Comparison of ENCODE assay signal across 9 cellular contexts in the genomic region with DNA sequence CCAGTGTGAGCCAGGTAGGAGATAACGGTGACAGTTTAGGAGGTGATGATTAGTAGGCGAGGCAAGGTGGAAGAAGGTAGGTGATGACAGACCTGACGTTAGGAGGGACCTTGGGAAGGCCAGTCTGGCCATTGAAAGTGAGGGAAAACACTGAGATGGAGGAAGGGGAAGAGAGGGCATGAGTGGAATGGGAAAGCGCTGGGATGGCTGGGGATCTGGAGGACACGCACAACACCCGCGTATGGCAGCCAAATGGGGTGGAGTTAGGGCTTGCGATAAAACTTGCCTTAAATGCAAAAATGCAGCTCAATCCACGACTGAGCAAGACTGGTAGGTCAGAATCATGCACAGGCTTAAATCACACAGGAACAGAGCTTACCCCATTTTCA. TPM values are rescaled to one million over a fixed set of nuclear protein-coding genes. Genes with fewer than 3 reads are reported as not detected.
DNase-seq lines count a peak whose midpoint lies in the region; FAIRE-seq and TF ChIP-seq lines count a peak whose summit lies in the region.
"Had no signal": no experiment of that assay in that cellular context is flagged by ENCODE, and none has a peak within 500 bp of the region (broad histone marks: within the 10 kb centered on the region; RNA-seq: fewer than 3 reads in every experiment).

No MANE protein-coding gene starts in this region.

- intact Hi-C loops in stomach (cut with DNase I; ENCODE audit: low total_unique reads) = no loop called here

- peak; percentile 26 for DNase-seq in NCI-H1092 treated with DMSO at 0.1 percent for 48 hours (lab: John Stamatoyannopoulos, UW)
- no peak for DNase-seq in NCI-H1092 (lab: John Stamatoyannopoulos, UW)
- no peak for DNase-seq in keratinocyte (ENCODE audit: low read depth, low spot score)
- no peak for DNase-seq in stomach
- DNase-seq in NCI-H226 = no peak
- DNase-seq in GF-D8 (lab: John Stamatoyannopoulos, UW) = no peak
- no peak for DNase-seq in KBM-7

- peaks cover 11% of the 10 kb centered on the region for H3K4me1 ChIP-seq in keratinocyte (ENCODE audit: control insufficient read depth, extremely low read depth, insufficient read depth, low read length)
- peaks cover 6 to 13% (median 11%) of the 10 kb centered on the region in 4 donors for H3K4me1 ChIP-seq in stomach

- FAIRE-seq in keratinocyte (lab: Jason Lieb, UNC) = no peak

- peak overlapping the region; percentile 54 for H3K27ac ChIP-seq in keratinocyte (ENCODE audit: control insufficient read depth, insufficient read depth, low read length)
- peak overlapping the region; percentile 5 to 80 (median 55) for H3K27ac ChIP-seq in stomach
- H3K27ac ChIP-seq: 22Rv1 had no signal

- TF ChIP-seq CTCF in brain (conservative IDR thresholded peaks at IDR 0.05) = no peak
- TF ChIP-seq CTCF in keratinocyte (optimal IDR thresholded peaks at IDR 0.05 in 1 of 3, IDR thresholded peaks at IDR 0.05 in 1 of 3, conservative IDR thresholded peaks at IDR 0.05 in 1 of 3; ENCODE audit: extremely low read depth in 1 of 3, insufficient read depth in 2 of 3, low read length in 3 of 3) = no peak
- TF ChIP-seq CTCF in stomach (IDR thresholded peaks at IDR 0.05) = no peak

- no peaks in the 10 kb centered on the region for H3K36me3 Mint-ChIP-seq in brain

- peak overlapping the region; percentile 97 for H2AFZ ChIP-seq in keratinocyte (ENCODE audit: control insufficient read depth, low read length)

- no peaks in the 10 kb centered on the region for H4K20me1 ChIP-seq in keratinocyte (ENCODE audit: control insufficient read depth, extremely low read depth, insufficient read depth, low read length)

- in situ Hi-C loops in KBM-7 (cut with MboI; ENCODE audit: low pct_unique_long_range_greater_than_20kb, low sequenced_read_pairs) = no loop called here

- peak overlapping the region; percentile 12 to 76 (median 59) for H3K27ac Mint-ChIP-seq in brain

- dilution Hi-C loops in keratinocyte (cut with MboI; ENCODE audit: extremely low pct_ligation_motif_present, low sequenced_read_pairs) = no loop called here

- peaks cover 10% of the 10 kb centered on the region for H3K27me3 Mint-ChIP-seq in brain

- peak overlapping the region; percentile 97 for H3K4me2 ChIP-seq in keratinocyte (ENCODE audit: control insufficient read depth, extremely low read depth, insufficient read depth, low read depth, low read length)

- no peak for TF ChIP-seq POLR2A in stomach (IDR thresholded peaks at IDR 0.05)

- no peak for TF ChIP-seq EP300 in stomach (IDR thresholded peaks at IDR 0.05)

- peaks cover 24% of the 10 kb centered on the region for H3K4me1 Mint-ChIP-seq in brain

- no peaks in the 10 kb centered on the region for H3K9me1 ChIP-seq in keratinocyte (ENCODE audit: control insufficient read depth, extremely low read depth, insufficient read depth, low read length)

- H3K79me2 ChIP-seq in keratinocyte (ENCODE audit: control insufficient read depth, insufficient read depth, low read length) = no peaks in the 10 kb centered on the region

- H3K9me3 Mint-ChIP-seq in brain = peaks cover 0 to 3% (median 0%) of the 10 kb centered on the region in 5 experiments

- no peaks in the 10 kb centered on the region for H3K27me3 ChIP-seq in keratinocyte (ENCODE audit: control insufficient read depth, extremely low read depth, insufficient read depth, low read length)
- no peaks in the 10 kb centered on the region for H3K27me3 ChIP-seq in stomach

- H3K36me3 ChIP-seq in keratinocyte (ENCODE audit: control insufficient read depth in 2 of 2, extremely low read depth in 1 of 2, insufficient read depth in 2 of 2, low read length in 2 of 2) (no peaks in the 10 kb centered on the region), stomach (no peaks in the 10 kb centered on the region)

- H3K4me3 ChIP-seq in keratinocyte (ENCODE audit: control insufficient read depth in 2 of 3, extremely low read depth in 1 of 3, insufficient read depth in 2 of 3, low read depth in 1 of 3, low read length in 3 of 3) = peak overlapping the region; percentile 40 to 90 (median 73)
- peak overlapping the region; percentile 57 to 64 (median 60) for H3K4me3 ChIP-seq in stomach

- 51 to 68% (median 59%) methylated on average over 9 of the region's 9 CpGs for WGBS in stomach, 5 donors

- H3K9ac ChIP-seq in keratinocyte (ENCODE audit: control insufficient read depth, extremely low read depth, insufficient read depth, low read length) = peak overlapping the region; percentile 71

- peak overlapping the region; percentile 86 to 90 (median 88) for H3K4me3 Mint-ChIP-seq in brain

- H3K9me3 ChIP-seq in keratinocyte (ENCODE audit: control insufficient read depth, low read depth, low read length) (no peaks in the 10 kb centered on the region), stomach (no peaks in the 10 kb centered on the region)

RNA-seq across cellular contexts. Expression of a gene that starts 0.6 kb away (rescaled TPM):
- polyA plus RNA-seq in brain (ENCODE audit: insufficient read depth, low read depth, low replicate concordance) = 1.6 TPM
- polyA plus RNA-seq in keratinocyte = 0.50 to 0.64 TPM (median 0.61 TPM) in 3 replicates
- polyA plus RNA-seq in keratinocyte (2011; ENCODE audit: low read depth) = not detected
- 0.60 and 0.94 TPM in 2 replicates for polyA plus RNA-seq in keratinocyte (2011; cell fraction: cytosol; rRNA removed)
- 0.69 and 1.0 TPM in 2 replicates for polyA plus RNA-seq in keratinocyte (2011; cell fraction: nucleus; rRNA removed)
- polyA plus RNA-seq in keratinocyte (2012; ENCODE audit: low replicate concordance) = 0.08 and 0.53 TPM in 2 replicates
- polyA minus RNA-seq in keratinocyte = 0.45 to 3.4 TPM (median 1.6 TPM) in 3 replicates
- not detected for polyA minus RNA-seq in keratinocyte (2011; cell fraction: cytosol; rRNA and poly(A)+ RNA removed)
- 2.1 and 2.9 TPM in 2 replicates for polyA minus RNA-seq in keratinocyte (2011; cell fraction: nucleus; rRNA and poly(A)+ RNA removed)
- 10 to 100 TPM in 1 of 5 donors, 1 to 10 TPM in 1, under 1 TPM in 1, not detected in 2; 0.58 to 11.6 (median 1.5) TPM for total RNA-seq in stomach
- polyA plus RNA-seq in stomach = under 1 TPM; 0.19 to 0.46 (median 0.25) TPM

RNA-seq across cellular contexts. Expression of a gene that starts 42.3 kb away (rescaled TPM):
- 54.2 TPM for polyA plus RNA-seq in brain (ENCODE audit: insufficient read depth, low read depth, low replicate concordance)
- polyA plus RNA-seq in keratinocyte = 85.9 to 137 TPM (median 107 TPM) in 3 replicates
- 339 TPM for polyA plus RNA-seq in keratinocyte (2011; ENCODE audit: low read depth)
- 73.9 and 130 TPM in 2 replicates for polyA plus RNA-seq in keratinocyte (2011; cell fraction: cytosol; rRNA removed)
- 98.1 and 125 TPM in 2 replicates for polyA plus RNA-seq in keratinocyte (2011; cell fraction: nucleus; rRNA removed)
- 61.7 and 118 TPM in 2 replicates for polyA plus RNA-seq in keratinocyte (2012; ENCODE audit: low replicate concordance)
- 18.9 to 137 TPM (median 73.9 TPM) in 3 replicates for polyA minus RNA-seq in keratinocyte
- 83.8 TPM for polyA minus RNA-seq in keratinocyte (2011; cell fraction: cytosol; rRNA and poly(A)+ RNA removed)
- polyA minus RNA-seq in keratinocyte (2011; cell fraction: nucleus; rRNA and poly(A)+ RNA removed) = 64.8 and 126 TPM in 2 replicates
- 100 to 1,000 TPM in 1 of 5 donors, 10 to 100 TPM in 4; 24.5 to 183 (median 50.1) TPM for total RNA-seq in stomach
- polyA plus RNA-seq in stomach = 10 to 100 TPM; 15.2 to 42.2 (median 30.6) TPM
